In genomic region chr10:1074063-1074747, GRCh38 we compare ENCODE assay signal across 1 cellular context.
TF ChIP-seq lines count a peak whose summit lies in the region.

No MANE protein-coding gene starts in this region.

TF ChIP-seq in K562, 482 proteins besides CTCF, POLR2A, EP300 and RAD21:
- TF ChIP-seq ZNF24 (IDR thresholded peaks at IDR 0.05) (no peak), POLR2B (IDR thresholded peaks at IDR 0.05; ENCODE audit: low read depth, partially characterized antibody) (no peak), ZNF740 (CRISPR knock-in tag; IDR thresholded peaks at IDR 0.05) (no peak), ZNF740 (tag; IDR thresholded peaks at IDR 0.05) (no peak), MAFK (IDR thresholded peaks at IDR 0.05; ENCODE audit: low read length) (no peak), ETS1 (conservative IDR thresholded peaks at IDR 0.05; ENCODE audit: control insufficient read depth, low read depth, low read length) (no peak), MLLT1 (IDR thresholded peaks at IDR 0.05) (no peak), ZNF277 (CRISPR knock-in tag; IDR thresholded peaks at IDR 0.05; ENCODE audit: borderline replicate concordance) (no peak), ARID1B (IDR thresholded peaks at IDR 0.05) (no peak), HSF4 (CRISPR knock-in tag; IDR thresholded peaks at IDR 0.05; ENCODE audit: borderline replicate concordance) (no peak), SMAD1 (IDR thresholded peaks at IDR 0.05; ENCODE audit: low read depth, low read length, partially characterized antibody) (no peak), ZBTB43 (CRISPR knock-in tag; IDR thresholded peaks at IDR 0.05) (no peak), ARID4B (CRISPR knock-in tag; IDR thresholded peaks at IDR 0.05) (no peak), ATF7 (IDR thresholded peaks at IDR 0.05) (no peak), SREBF2 (CRISPR knock-in tag; IDR thresholded peaks at IDR 0.05) (no peak), ZNF778 (CRISPR knock-in tag; IDR thresholded peaks at IDR 0.05) (no peak), CHD1 (IDR thresholded peaks at IDR 0.05; ENCODE audit: low read length) (no peak), SRSF3 (IDR thresholded peaks at IDR 0.05; ENCODE audit: insufficient read depth, low read length) (no peak), TAF7 (tag; IDR thresholded peaks at IDR 0.05) (no peak), ZNF668 (CRISPR knock-in tag; IDR thresholded peaks at IDR 0.05) (no peak)
TF ChIP-seq in K562: peak in this region for 0.
